14 cellular contexts compared by ENCODE assay signal in the genomic region with DNA sequence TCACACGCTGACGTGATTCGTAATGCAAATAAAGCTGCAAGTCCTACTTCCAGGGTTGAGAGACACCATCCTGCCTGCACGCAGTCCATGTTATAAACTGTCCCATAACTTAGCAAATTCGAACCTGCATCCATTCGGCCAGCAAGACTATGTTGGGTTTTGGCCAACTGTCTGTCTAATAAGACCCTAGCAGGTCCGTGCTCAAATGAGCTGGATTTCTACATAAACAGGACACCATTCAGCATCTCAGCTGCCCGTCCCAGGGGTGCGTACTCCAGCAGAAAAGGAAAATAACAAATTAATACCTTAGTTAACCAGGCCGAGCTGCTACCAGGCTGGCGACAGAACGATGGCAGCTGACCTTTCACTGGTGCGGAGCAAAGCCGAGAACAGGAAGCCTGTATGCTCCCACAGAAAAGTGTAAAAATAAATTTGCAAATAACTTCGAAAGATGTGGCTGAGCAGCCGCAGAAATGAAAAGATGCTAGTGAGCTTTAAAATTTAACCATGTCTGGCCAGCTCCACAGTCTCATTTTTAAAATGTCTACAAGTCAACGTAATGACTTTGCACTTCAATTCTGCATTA.
DNase-seq lines count a peak whose midpoint lies in the region; ATAC-seq, FAIRE-seq and TF ChIP-seq lines count a peak whose summit lies in the region.
"Had no signal": no experiment of that assay in that cellular context is flagged by ENCODE, and none has a peak within 500 bp of the region (broad histone marks: within the 10 kb centered on the region; RNA-seq: fewer than 3 reads in every experiment).

No MANE protein-coding gene starts in this region.

- H3K27ac ChIP-seq in GM12878 (ENCODE audit: control insufficient read depth, insufficient read depth): no peak overlapping the region
- H3K27ac ChIP-seq: gastrocnemius medialis had no signal

- no peak overlapping the region for H3K4me3 ChIP-seq in GM12878
- H3K4me3 ChIP-seq: gastrocnemius medialis had no signal

- ATAC-seq in GM18511 (IDR thresholded peaks at IDR 0.05; ENCODE audit: unreplicated experiment) (peak; percentile 72), GM21360 (IDR thresholded peaks at IDR 0.05; ENCODE audit: unreplicated experiment) (peak; percentile 59), HG02884 (IDR thresholded peaks at IDR 0.05; ENCODE audit: unreplicated experiment) (peak; percentile 47), GM12878 (no peak)
- ATAC-seq: activated T-helper 17 cell treated with anti-CD3 and anti-CD28 coated beads, Interleukin-2, amount 50 U/mL, for 72 hours; gastrocnemius medialis had no signal

- whole genome bisulfite sequencing in GM12878 (ENCODE audit: insufficient coverage, insufficient replicate concordance, low lambda C conversion rate, missing lambda C conversion rate): 18% methylated on average over 17 of the region's 17 CpGs

- DNase-seq in GM12878 (ENCODE audit: low read depth, low spot score) (peak; percentile 2), 8988T (no peak)
- no peak for DNase-seq in stimulated activated CD4-positive, alpha-beta T cell treated with anti-CD3 and anti-CD28 coated beads, Interleukin-12 subunit alpha, Interleukin-12 subunit beta, amount 100 ng/mL, for 4 hours
- DNase-seq in activated CD4-positive, alpha-beta T cell treated with anti-CD3 and anti-CD28 coated beads, Interleukin-2, amount 10 ng/mL, durations not matched to agents 7 days and 5 days: no peak
- DNase-seq: gastrocnemius medialis; islet precursor cell; NCI-H2227 treated with DMSO at 0.1 percent for 48 hours; stimulated activated CD4-positive, alpha-beta T cell treated with anti-CD3 and anti-CD28 coated beads, Interleukin-4, amount 100 ng/mL, for 24 hours; stimulated activated naive CD4-positive, alpha-beta T cell treated with Interleukin-2 at 50 U/mL for 16 hours had no signal

- no peaks in the 10 kb centered on the region for H3K9me3 ChIP-seq in GM12878 (replicated peaks; ENCODE audit: control insufficient read depth, insufficient read depth, low read length)
- H3K9me3 ChIP-seq: gastrocnemius medialis had no signal

- no peak for TF ChIP-seq CTCF in GM12878 (IDR thresholded peaks at IDR 0.05 in 2 of 3, conservative IDR thresholded peaks at IDR 0.05 in 1 of 3; ENCODE audit: control insufficient read depth in 2 of 3, extremely low read depth in 1 of 3, insufficient read depth in 1 of 3, low read depth in 3 of 3, low read length in 3 of 3)

- H3K79me2 ChIP-seq in GM12878 (ENCODE audit: control insufficient read depth, insufficient read depth, low read length): no peaks in the 10 kb centered on the region

- no peak overlapping the region for H3K27ac Mint-ChIP-seq in activated CD4-positive, alpha-beta T cell treated with anti-CD3 and anti-CD28 coated beads, Interleukin-2, amount 10 ng/mL, durations not matched to agents 7 days and 5 days
- H3K27ac Mint-ChIP-seq: activated T-helper 17 cell treated with anti-CD3 and anti-CD28 coated beads, Interleukin-2, amount 50 U/mL, for 72 hours had no signal

- no peaks in the 10 kb centered on the region for H3K36me3 Mint-ChIP-seq in activated CD4-positive, alpha-beta T cell treated with anti-CD3 and anti-CD28 coated beads, Interleukin-2, amount 10 ng/mL, durations not matched to agents 7 days and 5 days (ENCODE audit: low read depth)

- in situ Hi-C loops in GM12878 (cut with MboI): no loop called here

- no peaks in the 10 kb centered on the region for H3K4me1 Mint-ChIP-seq in activated CD4-positive, alpha-beta T cell treated with anti-CD3 and anti-CD28 coated beads, Interleukin-2, amount 10 ng/mL, durations not matched to agents 7 days and 5 days

- no peak for TF ChIP-seq POLR2A in GM12878 (IDR thresholded peaks at IDR 0.05; ENCODE audit: low read depth, low read length)

- RAD21 ChIA-PET in GM12878 (lab: Charles Lee; ENCODE audit: unreplicated experiment): no interaction called here

- no peak for FAIRE-seq in GM12878 (lab: Jason Lieb, UNC)
- FAIRE-seq: HTR-8/SVneo had no signal

- H3K9ac ChIP-seq in GM12878 (ENCODE audit: control insufficient read depth, insufficient read depth, low read length): no peak overlapping the region

- H3K4me2 ChIP-seq in GM12878 (ENCODE audit: control insufficient read depth, insufficient read depth): peak overlapping the region; percentile 62

- H3K36me3 ChIP-seq in GM12878 (ENCODE audit: control insufficient read depth in 2 of 2, insufficient read depth in 2 of 2, low read length in 1 of 2): no peaks in the 10 kb centered on the region

- no peak overlapping the region for H2AFZ ChIP-seq in GM12878 (ENCODE audit: control insufficient read depth, low read depth, low read length)

- H3K4me1 ChIP-seq in GM12878 (ENCODE audit: control insufficient read depth, insufficient read depth, low read length): peaks cover 3% of the 10 kb centered on the region
- H3K4me1 ChIP-seq: gastrocnemius medialis had no signal

- H4K20me1 ChIP-seq in GM12878 (ENCODE audit: control insufficient read depth, insufficient read depth): no peaks in the 10 kb centered on the region

- TF ChIP-seq EP300 in GM12878 (IDR thresholded peaks at IDR 0.05; ENCODE audit: borderline replicate concordance in 1 of 2, control insufficient read depth in 1 of 2, low read depth in 2 of 2, low read length in 2 of 2): no peak

- peaks cover 14% of the 10 kb centered on the region for H3K27me3 Mint-ChIP-seq in activated CD4-positive, alpha-beta T cell treated with anti-CD3 and anti-CD28 coated beads, Interleukin-2, amount 10 ng/mL, durations not matched to agents 7 days and 5 days

- BruUV-seq in GM12878 (replicated peaks; lab: Mats Ljungman, UMichigan): no TSS peak

- CTCF ChIA-PET in GM12878 (lab: Yijun Ruan, JAX): interaction anchor here (0.6 kb wide), 1 partner anchor 110 kb away, joined by 3 read pairs; no protein-coding TSS in a partner anchor
- CTCF ChIA-PET in activated CD4-positive, alpha-beta T cell treated with anti-CD3 and anti-CD28 coated beads, Interleukin-2, amount 10 ng/mL, durations not matched to agents 7 days and 5 days (lab: Charles Lee): interaction anchor here (1.0 kb wide), 1 partner anchor 33 kb away, joined by 3 read pairs; no protein-coding TSS in a partner anchor

- SMC1A ChIA-PET in GM12878 (lab: Charles Lee; ENCODE audit: uncharacterized antibody, unreplicated experiment): no interaction called here

- H3K9me3 Mint-ChIP-seq in activated CD4-positive, alpha-beta T cell treated with anti-CD3 and anti-CD28 coated beads, Interleukin-2, amount 10 ng/mL, durations not matched to agents 7 days and 5 days: no peaks in the 10 kb centered on the region
- H3K9me3 Mint-ChIP-seq: activated T-helper 17 cell treated with anti-CD3 and anti-CD28 coated beads, Interleukin-2, amount 50 U/mL, for 72 hours had no signal

- peaks cover 0 to 3% of the 10 kb centered on the region in 2 experiments; a peak in 3 of 4 replicates for H3K27me3 ChIP-seq in GM12878 (replicated peaks in 1 of 2; ENCODE audit: control insufficient read depth in 2 of 2, insufficient read depth in 2 of 2, low read length in 1 of 2)
- H3K27me3 ChIP-seq: gastrocnemius medialis had no signal

- POLR2A ChIA-PET in GM12878 (lab: Charles Lee): interaction anchor here (0.6 kb wide), 1 partner anchor 251 kb away, joined by 4 read pairs; no protein-coding TSS in a partner anchor
- POLR2A ChIA-PET in activated CD4-positive, alpha-beta T cell treated with anti-CD3 and anti-CD28 coated beads, Interleukin-2, amount 10 ng/mL, durations not matched to agents 7 days and 5 days (lab: Charles Lee): no interaction called here

- intact Hi-C loops in GM12878 (cut with micrococcal nuclease; ENCODE audit: unreplicated experiment): no loop called here

- TF ChIP-seq RAD21 in GM12878 (IDR thresholded peaks at IDR 0.05; ENCODE audit: insufficient read depth, low read depth, low read length): no peak

- H3K4me3 Mint-ChIP-seq in activated CD4-positive, alpha-beta T cell treated with anti-CD3 and anti-CD28 coated beads, Interleukin-2, amount 10 ng/mL, durations not matched to agents 7 days and 5 days: no peak overlapping the region
- H3K4me3 Mint-ChIP-seq: activated T-helper 17 cell treated with anti-CD3 and anti-CD28 coated beads, Interleukin-2, amount 50 U/mL, for 72 hours had no signal

TF ChIP-seq in GM12878, 131 proteins besides CTCF, POLR2A, EP300 and RAD21:
- TF ChIP-seq STAT1 (conservative IDR thresholded peaks at IDR 0.05) (no peak), NRF1 (conservative IDR thresholded peaks at IDR 0.05; ENCODE audit: low read depth, low read length) (no peak), GATAD2B (conservative IDR thresholded peaks at IDR 0.05; ENCODE audit: low read depth) (no peak), NR2C2 (IDR thresholded peaks at IDR 0.05; ENCODE audit: borderline replicate concordance, control insufficient read depth, insufficient read length, low read depth) (no peak), SIN3A (IDR thresholded peaks at IDR 0.05; ENCODE audit: low read depth, low read length) (no peak), GABPA (IDR thresholded peaks at IDR 0.05; ENCODE audit: low read depth) (no peak), FOS (IDR thresholded peaks at IDR 0.05; ENCODE audit: borderline replicate concordance, extremely low read depth, insufficient read length) (no peak), RB1 (IDR thresholded peaks at IDR 0.05; ENCODE audit: borderline replicate concordance) (no peak), ZBED1 (IDR thresholded peaks at IDR 0.05; ENCODE audit: borderline replicate concordance) (no peak), EGR1 (IDR thresholded peaks at IDR 0.05; ENCODE audit: borderline replicate concordance in 1 of 2, low read depth in 2 of 2, low read length in 2 of 2) (no peak)
